34 cellular contexts compared by ENCODE assay signal in genomic region chr15:26091184-26091583, GRCh38.
"Had no signal": no experiment of that assay in that cellular context is flagged by ENCODE, and none has a peak within 500 bp of the region (broad histone marks: within the 10 kb centered on the region; RNA-seq: fewer than 3 reads in every experiment).

No MANE protein-coding gene starts in this region.

- H3K4me1 Mint-ChIP-seq: activated B cell treated with CpG ODN at 0.5 μM for 24 hours; activated T-helper 17 cell treated with anti-CD3 and anti-CD28 coated beads, Interleukin-2, amount 50 U/mL, for 72 hours; central memory CD8-positive, alpha-beta T cell; memory B cell; stimulated activated effector memory CD8-positive, alpha-beta T cell treated with anti-CD3 and anti-CD28 coated beads, Interleukin-12 subunit alpha, Interleukin-12 subunit beta, amount 100 ng/mL, for 72 hours; stimulated activated naive CD8-positive, alpha-beta T cell treated with anti-CD3 and anti-CD28 coated beads, Interleukin-15, amount 100 ng/mL, for 72 hours had no signal

- H3K4me1 ChIP-seq: adrenal gland, ascending aorta, colonic mucosa, gastroesophageal sphincter, right lobe of liver, suprapubic skin, tibial nerve, uterus had no signal

- H3K4me3 ChIP-seq: adrenal gland, ascending aorta, colonic mucosa, dorsolateral prefrontal cortex, gastroesophageal sphincter, right lobe of liver, skin epidermis, suprapubic skin, tibial nerve, uterus had no signal

- H3K9me3 ChIP-seq: adrenal gland, ascending aorta, colonic mucosa, gastroesophageal sphincter, right lobe of liver, suprapubic skin, tibial nerve, uterus had no signal

- DNase-seq: activated B cell treated with CpG ODN at 0.5 μM for 24 hours; activated CD4-positive, alpha-beta T cell treated with anti-CD3 and anti-CD28 coated beads for 36 hours; activated CD4-positive, alpha-beta T cell treated with anti-CD3 and anti-CD28 coated beads, Interleukin-2, amount 50 U/mL, for 4 hours; activated CD8-positive, alpha-beta memory T cell treated with anti-CD3 and anti-CD28 coated beads for 24 hours; activated CD8-positive, alpha-beta memory T cell treated with anti-CD3 and anti-CD28 coated beads, Interleukin-2, amount 50 U/mL, for 4 hours; activated naive CD4-positive, alpha-beta T cell; activated T-cell treated with anti-CD3 and anti-CD28 coated beads, Interleukin-2, amount 50 U/mL, for 24 hours; adrenal gland; brain microvascular endothelial cell; colonic mucosa; dorsolateral prefrontal cortex; effector memory CD8-positive, alpha-beta T cell; head of caudate nucleus; hypothalamus; left cardiac atrium; naive B cell; nucleus accumbens; posterior cingulate gyrus; right lobe of liver; stimulated activated CD4-positive, alpha-beta T cell treated with anti-CD3 and anti-CD28 coated beads, Interleukin-2, amount 100 ng/mL, for 24 hours; stimulated activated naive CD8-positive, alpha-beta T cell treated with anti-CD3 and anti-CD28 coated beads, Interleukin-15, amount 100 ng/mL, for 72 hours; T-helper 9 cell; uterus had no signal

- H3K9me3 Mint-ChIP-seq: activated B cell treated with CpG ODN at 0.5 μM for 24 hours; activated T-cell treated with anti-CD3 and anti-CD28 coated beads, Interleukin-2, amount 50 U/mL, for 24 hours; activated T-helper 17 cell treated with anti-CD3 and anti-CD28 coated beads, Interleukin-2, amount 50 U/mL, for 72 hours; central memory CD8-positive, alpha-beta T cell; memory B cell; stimulated activated effector memory CD8-positive, alpha-beta T cell treated with anti-CD3 and anti-CD28 coated beads, Interleukin-12 subunit alpha, Interleukin-12 subunit beta, amount 100 ng/mL, for 72 hours; stimulated activated naive CD8-positive, alpha-beta T cell treated with anti-CD3 and anti-CD28 coated beads, Interleukin-15, amount 100 ng/mL, for 72 hours had no signal

- H3K4me3 Mint-ChIP-seq: activated B cell treated with CpG ODN at 0.5 μM for 24 hours; activated CD4-positive, alpha-beta T cell treated with anti-CD3 and anti-CD28 coated beads for 36 hours; activated naive CD8-positive, alpha-beta T cell; activated T-cell treated with anti-CD3 and anti-CD28 coated beads, Interleukin-2, amount 50 U/mL, for 24 hours; activated T-helper 17 cell treated with anti-CD3 and anti-CD28 coated beads, Interleukin-2, amount 50 U/mL, for 72 hours; central memory CD8-positive, alpha-beta T cell; effector memory CD8-positive, alpha-beta T cell; memory B cell; naive B cell; stimulated activated effector memory CD8-positive, alpha-beta T cell treated with anti-CD3 and anti-CD28 coated beads, Interleukin-12 subunit alpha, Interleukin-12 subunit beta, amount 100 ng/mL, for 72 hours; stimulated activated naive CD8-positive, alpha-beta T cell treated with anti-CD3 and anti-CD28 coated beads, Interleukin-15, amount 100 ng/mL, for 72 hours had no signal

- H3K27me3 Mint-ChIP-seq: central memory CD8-positive, alpha-beta T cell; memory B cell had no signal

- ATAC-seq: activated CD4-positive, alpha-beta T cell treated with anti-CD3 and anti-CD28 coated beads for 36 hours; activated T-helper 17 cell treated with anti-CD3 and anti-CD28 coated beads, Interleukin-2, amount 50 U/mL, for 72 hours; effector memory CD8-positive, alpha-beta T cell; gastroesophageal sphincter; left cardiac atrium; right lobe of liver; stimulated activated effector memory CD8-positive, alpha-beta T cell treated with anti-CD3 and anti-CD28 coated beads, Interleukin-12 subunit alpha, Interleukin-12 subunit beta, amount 100 ng/mL, for 72 hours; stimulated activated naive CD8-positive, alpha-beta T cell treated with anti-CD3 and anti-CD28 coated beads, Interleukin-15, amount 100 ng/mL, for 72 hours had no signal

- H3K27ac ChIP-seq: adrenal gland, ascending aorta, brain microvascular endothelial cell, colonic mucosa, dorsolateral prefrontal cortex, gastroesophageal sphincter, right lobe of liver, skin epidermis, suprapubic skin, tibial nerve, uterus had no signal

- H3K27me3 ChIP-seq: adrenal gland, ascending aorta, brain microvascular endothelial cell, colonic mucosa, gastroesophageal sphincter, right lobe of liver, uterus had no signal

- H3K36me3 Mint-ChIP-seq: activated naive CD8-positive, alpha-beta T cell; memory B cell; naive B cell; stimulated activated effector memory CD8-positive, alpha-beta T cell treated with anti-CD3 and anti-CD28 coated beads, Interleukin-12 subunit alpha, Interleukin-12 subunit beta, amount 100 ng/mL, for 72 hours had no signal

- H3K27ac Mint-ChIP-seq: activated B cell treated with CpG ODN at 0.5 μM for 24 hours; activated CD4-positive, alpha-beta T cell treated with anti-CD3 and anti-CD28 coated beads for 36 hours; activated naive CD8-positive, alpha-beta T cell; activated T-cell treated with anti-CD3 and anti-CD28 coated beads, Interleukin-2, amount 50 U/mL, for 24 hours; activated T-helper 17 cell treated with anti-CD3 and anti-CD28 coated beads, Interleukin-2, amount 50 U/mL, for 72 hours; effector memory CD8-positive, alpha-beta T cell; memory B cell; naive B cell; stimulated activated effector memory CD8-positive, alpha-beta T cell treated with anti-CD3 and anti-CD28 coated beads, Interleukin-12 subunit alpha, Interleukin-12 subunit beta, amount 100 ng/mL, for 72 hours; stimulated activated naive CD8-positive, alpha-beta T cell treated with anti-CD3 and anti-CD28 coated beads, Interleukin-15, amount 100 ng/mL, for 72 hours had no signal

- FAIRE-seq: islet of Langerhans had no signal

- H3K36me3 ChIP-seq: adrenal gland, ascending aorta, brain microvascular endothelial cell, colonic mucosa, gastroesophageal sphincter, right lobe of liver, suprapubic skin, tibial nerve, uterus had no signal
